In the genomic region with DNA sequence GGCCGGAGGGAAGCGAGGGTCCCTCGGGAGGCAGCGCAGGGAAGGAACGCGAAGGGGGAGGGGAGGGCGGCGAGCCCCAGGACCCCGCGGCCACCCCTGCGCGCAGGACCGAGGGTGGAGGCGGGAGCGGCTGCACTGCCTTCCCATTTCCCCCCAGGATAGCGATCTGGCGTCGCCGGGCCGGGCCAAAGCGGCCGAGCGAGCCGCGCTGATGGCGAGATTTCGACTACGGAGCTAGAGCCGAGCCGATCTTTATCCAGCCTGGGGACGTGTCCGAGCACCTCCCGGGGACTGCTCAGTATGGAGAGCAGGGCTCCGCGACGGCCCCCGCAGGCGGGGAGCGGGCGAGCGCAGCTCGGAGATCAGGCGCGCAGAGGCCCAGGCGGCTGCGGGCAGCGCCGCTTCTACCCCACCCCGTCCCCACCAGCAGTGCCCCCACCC, we compare ENCODE assay signal across 12 cellular contexts. TPM values are rescaled to one million over a fixed set of nuclear protein-coding genes. Genes with fewer than 3 reads are reported as not detected.
A peak's percentile ranks its signal among the peaks of the same experiment; 100 is the strongest.
DNase-seq lines count a peak whose midpoint lies in the region; TF ChIP-seq lines count a peak whose summit lies in the region.
"Had no signal": no experiment of that assay in that cellular context is flagged by ENCODE, and none has a peak within 500 bp of the region (broad histone marks: within the 10 kb centered on the region; RNA-seq: fewer than 3 reads in every experiment).

No MANE protein-coding gene starts in this region.

- in situ Hi-C loops in ACHN (cut with HindIII; ENCODE audit: low pct_ligation_motif_present, low pct_unique_long_range_greater_than_20kb, low sequenced_read_pairs): no loop called here

- 2 to 4% methylated on average over 12 to 48 of the region's 49 CpGs for WGBS in endodermal cell (ENCODE audit: insufficient coverage in 1 of 2, insufficient read length in 1 of 2), 2 experiments
- WGBS in mesodermal cell (ENCODE audit: insufficient coverage in 2 of 2), 2 experiments: 0% methylated on average over 16 to 42 of the region's 49 CpGs
- 0% methylated on average over 2 of the region's 49 CpGs; no CpG with 5 or more reads in 1 of the 2 donors for WGBS in tibial nerve, 2 donors

- H3K27me3 Mint-ChIP-seq in endodermal cell (ENCODE audit: insufficient read depth): peaks cover 91% of the 10 kb centered on the region

- H3K27me3 ChIP-seq in endodermal cell (ENCODE audit: control insufficient read depth, insufficient read depth, low read length, poor library complexity, severe bottlenecking) (peaks cover 86% of the 10 kb centered on the region), tibial nerve (peaks cover 0 to 30% of the 10 kb centered on the region in 2 donors)

- DNase-seq in NCI-H1092 treated with DMSO at 0.1 percent for 48 hours (lab: John Stamatoyannopoulos, UW) (peak; percentile 34), NCI-H1092 (lab: John Stamatoyannopoulos, UW) (no peak), endodermal cell (peak; percentile 81), tibial nerve (ENCODE audit: low spot score in 2 of 2) (no peak), EL (no peak), ACHN (no peak), HuH-7.5 (ENCODE audit: low spot score) (no peak)
- DNase-seq: amniotic stem cell had no signal

- H3K9ac ChIP-seq in endodermal cell (ENCODE audit: extremely low read depth, low read length, poor library complexity, severe bottlenecking): no peak overlapping the region

- TF ChIP-seq CTCF in endodermal cell (conservative IDR thresholded peaks at IDR 0.05) (no peak), tibial nerve (IDR thresholded peaks at IDR 0.05) (no peak)

- no peak for TF ChIP-seq POLR2A in tibial nerve (IDR thresholded peaks at IDR 0.05)

- H3K9me3 Mint-ChIP-seq in endodermal cell: no peaks in the 10 kb centered on the region

- no peak overlapping the region for H3K27ac Mint-ChIP-seq in endodermal cell

- H3K27ac ChIP-seq in endodermal cell (ENCODE audit: low read depth, low read length) (no peak overlapping the region), mesodermal cell (ENCODE audit: low read depth, low read length, severe bottlenecking) (no peak overlapping the region), tibial nerve (peak overlapping the region in 1 of 4 donors; percentile 80)
- H3K27ac ChIP-seq: neutrophil had no signal

- H3K36me3 ChIP-seq in endodermal cell (ENCODE audit: control insufficient read depth, insufficient read depth, low read length): no peaks in the 10 kb centered on the region
- no peaks in the 10 kb centered on the region for H3K36me3 ChIP-seq in mesodermal cell (ENCODE audit: control insufficient read depth, insufficient read depth, low read length)
- H3K36me3 ChIP-seq in tibial nerve: no peaks in the 10 kb centered on the region
- H3K36me3 ChIP-seq: neutrophil had no signal

- peaks cover 5% of the 10 kb centered on the region for H3K4me1 ChIP-seq in endodermal cell (ENCODE audit: control insufficient read depth, insufficient read depth, low read length)
- peaks cover 6% of the 10 kb centered on the region for H3K4me1 ChIP-seq in mesodermal cell (ENCODE audit: control insufficient read depth, insufficient read depth, low read length, poor library complexity, severe bottlenecking)
- H3K4me1 ChIP-seq in tibial nerve: peaks cover 0 to 32% (median 14%) of the 10 kb centered on the region in 4 donors

- peak overlapping the region; percentile 38 for H3K4me3 Mint-ChIP-seq in endodermal cell

- H3K9me3 ChIP-seq in endodermal cell (ENCODE audit: control insufficient read depth, low read length): no peaks in the 10 kb centered on the region
- no peaks in the 10 kb centered on the region for H3K9me3 ChIP-seq in mesodermal cell (ENCODE audit: control insufficient read depth, low read length)
- H3K9me3 ChIP-seq in tibial nerve: no peaks in the 10 kb centered on the region
- H3K9me3 ChIP-seq: neutrophil had no signal

- H3K4me3 ChIP-seq in endodermal cell (ENCODE audit: low read length) (peak overlapping the region; percentile 48), mesodermal cell (ENCODE audit: extremely low read depth, insufficient read depth, low read length, poor library complexity, severe bottlenecking) (peak overlapping the region; percentile 43), tibial nerve (peak overlapping the region; percentile 15 to 61 (median 41))

- no peaks in the 10 kb centered on the region for H3K36me3 Mint-ChIP-seq in endodermal cell (ENCODE audit: low read depth)

- TF ChIP-seq EP300 in tibial nerve (IDR thresholded peaks at IDR 0.05): no peak

- peaks cover 4% of the 10 kb centered on the region for H3K4me1 Mint-ChIP-seq in endodermal cell

RNA-seq across cellular contexts. Expression of a gene that starts 0.6 kb away (rescaled TPM):
- total RNA-seq in endodermal cell (under 1 TPM; 0.13 to 0.24 TPM), tibial nerve (10 to 100 TPM; 17.5 to 35.1 (median 22.9) TPM)
- 1.00 TPM for polyA plus RNA-seq in endodermal cell (2013, experiment 1 of 2)
- polyA plus RNA-seq in endodermal cell (2013, experiment 2 of 2): 1.5 TPM
- 2.4 TPM for polyA plus RNA-seq in mesodermal cell (2013, experiment 1 of 2)
- polyA plus RNA-seq in mesodermal cell (2013, experiment 2 of 2): 1.8 TPM
- total RNA-seq: activated CD8-positive, alpha-beta memory T cell treated with anti-CD3 and anti-CD28 coated beads for 36 hours; HepG2 had no signal
- polyA plus RNA-seq: HepG2 had no signal

Comparison
In these comparisons a context has a peak if more than half of its experiments do, and no peak if none do; other contexts are left out.
1. DNase-seq: peak in NCI-H1092 treated with DMSO at 0.1 percent for 48 hours (single experiment) and endodermal cell (single experiment); none in NCI-H1092 (single experiment), tibial nerve (0 of 2), EL (single experiment), ACHN (single experiment) and HuH-7.5 (single experiment).
2. RNA of a gene that starts 0.6 kb away (total RNA-seq): 17.5 to 35.1 TPM in tibial nerve; 0.13 to 0.24 TPM in endodermal cell; every median in the first group is over 10 times any median in the second.
3. Peak in every context shown above with its lines, with median percentiles within 50 percentile points of each other: H3K4me3 ChIP-seq.